Comparison of ENCODE assay signal across 8 cellular contexts in the genomic region with DNA sequence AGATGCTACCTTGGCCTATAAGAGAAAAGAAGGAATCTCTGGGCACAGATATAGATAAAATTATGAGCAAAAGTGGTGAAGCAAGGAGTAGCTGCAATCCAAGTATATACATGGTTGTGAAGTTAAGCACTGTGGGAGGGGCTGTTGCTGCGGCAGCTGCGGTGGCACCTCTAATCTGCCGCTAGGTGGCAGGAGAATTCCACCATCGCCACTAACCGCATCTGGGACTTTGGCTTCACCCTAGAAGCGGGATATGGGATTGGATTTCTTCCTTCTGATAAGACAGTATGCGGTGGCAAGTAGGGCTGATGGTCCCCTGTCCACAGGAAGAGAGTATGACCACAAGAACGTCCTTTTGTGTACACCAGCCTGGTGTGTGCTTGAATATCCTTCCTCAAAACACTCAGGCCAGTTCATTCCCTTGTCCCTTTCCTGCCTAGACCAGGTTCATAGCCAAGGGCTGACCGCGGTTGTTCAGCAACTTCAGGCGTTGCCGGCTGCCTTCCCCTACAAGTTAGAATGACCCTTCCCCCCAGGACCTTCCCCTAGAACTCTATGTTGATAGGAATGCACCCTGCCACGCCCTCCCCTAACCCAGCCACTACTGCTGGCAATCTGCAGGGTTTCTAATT. TPM values are rescaled to one million over a fixed set of nuclear protein-coding genes. Genes with fewer than 3 reads are reported as not detected.
A peak's percentile ranks its signal among the peaks of the same experiment; 100 is the strongest.
DNase-seq lines count a peak whose midpoint lies in the region; ATAC-seq, FAIRE-seq and TF ChIP-seq lines count a peak whose summit lies in the region.

No MANE protein-coding gene starts in this region.

- FAIRE-seq in kidney (lab: Jason Lieb, UNC): no peak

- intact Hi-C loops in kidney (cut with DNase I): no loop called here

- no peaks in the 10 kb centered on the region for H3K36me3 ChIP-seq in MG63
- H3K36me3 ChIP-seq in kidney (ENCODE audit: control insufficient read depth in 1 of 2, insufficient read depth in 2 of 2, low read length in 2 of 2): no peaks in the 10 kb centered on the region

- peak; percentile 56 for DNase-seq in A172 (ENCODE audit: low spot score)
- DNase-seq in GM12864 (ENCODE audit: low read depth): no peak
- peak; percentile 50 for DNase-seq in MG63
- peak; percentile 59 for DNase-seq in SK-N-DZ (ENCODE audit: low spot score)
- DNase-seq in caudate nucleus (lab: John Stamatoyannopoulos, UW): peak in 39 of 61 donors; percentile 14 to 73 (median 26)
- peak; percentile 71 for DNase-seq in kidney
- DNase-seq in stimulated activated CD4-positive, alpha-beta T cell treated with anti-CD3 and anti-CD28 coated beads, Interleukin-4, amount 100 ng/mL, for 1 hour: peak; percentile 35

- no peaks in the 10 kb centered on the region for H3K4me1 ChIP-seq in kidney (ENCODE audit: control insufficient read depth in 1 of 2, insufficient read depth in 1 of 2, low read depth in 1 of 2, low read length in 2 of 2)

- H3K4me3 ChIP-seq in GM12864 (ENCODE audit: low read depth, low read length): no peak overlapping the region
- no peak overlapping the region for H3K4me3 ChIP-seq in MG63
- no peak overlapping the region for H3K4me3 ChIP-seq in kidney (ENCODE audit: low read length in 2 of 2)

- H3K27ac ChIP-seq in caudate nucleus (ENCODE audit: low read depth, low read length): no peak overlapping the region
- no peak overlapping the region for H3K27ac ChIP-seq in kidney (ENCODE audit: low read depth in 2 of 2, low read length in 2 of 2)

- no peak for ATAC-seq in HG03139 (IDR thresholded peaks at IDR 0.05; ENCODE audit: unreplicated experiment)

- TF ChIP-seq CTCF in GM12864 (IDR thresholded peaks at IDR 0.05; ENCODE audit: low read depth, low read length, missing control alignments): peak; percentile 78
- peak; percentile 74 for TF ChIP-seq CTCF in kidney (IDR thresholded peaks at IDR 0.05; ENCODE audit: borderline replicate concordance, extremely low read depth, insufficient read depth)

- no peaks in the 10 kb centered on the region for H3K9me3 ChIP-seq in MG63
- no peaks in the 10 kb centered on the region for H3K9me3 ChIP-seq in kidney (ENCODE audit: control insufficient read depth in 1 of 2, low read length in 2 of 2)

- no peaks in the 10 kb centered on the region for H3K27me3 ChIP-seq in MG63

- H3K9ac ChIP-seq in kidney (ENCODE audit: low read length in 2 of 2): no peak overlapping the region

RNA-seq across cellular contexts. Expression of gene MAGEL2, which starts 5.1 kb away (rescaled TPM):
- total RNA-seq in A172 (2014; rRNA removed; shearing (Covaris generic)): not detected in 2 replicates
- total RNA-seq in MG63 (2014; rRNA removed; shearing (Covaris generic); ENCODE audit: low replicate concordance): not detected in 2 replicates
- polyA plus RNA-seq in SK-N-DZ (2014; cell fraction: cytosol; rRNA removed): 0.34 and 0.38 TPM in 2 replicates
- polyA plus RNA-seq in SK-N-DZ (2014; cell fraction: nucleus; rRNA removed): 0.06 and 0.35 TPM in 2 replicates
- 0.06 TPM for total RNA-seq in kidney
- not detected for polyA plus RNA-seq in kidney (ENCODE audit: insufficient read depth, low read depth, low replicate concordance)

RNA-seq across cellular contexts. Expression of gene NDN, which starts 44.6 kb away (rescaled TPM):
- not detected in 2 replicates for total RNA-seq in A172 (2014; rRNA removed; shearing (Covaris generic))
- 42.0 and 43.3 TPM in 2 replicates for total RNA-seq in MG63 (2014; rRNA removed; shearing (Covaris generic); ENCODE audit: low replicate concordance)
- polyA plus RNA-seq in SK-N-DZ (2014; cell fraction: cytosol; rRNA removed): 11.2 and 12.3 TPM in 2 replicates
- 4.8 and 8.8 TPM in 2 replicates for polyA plus RNA-seq in SK-N-DZ (2014; cell fraction: nucleus; rRNA removed)
- total RNA-seq in kidney: 19.9 TPM
- polyA plus RNA-seq in kidney (ENCODE audit: insufficient read depth, low read depth, low replicate concordance): 29.5 TPM

Comparison
In these comparisons a context has a peak if more than half of its experiments do, and no peak if none do; other contexts are left out.
1. RNA of gene NDN, which starts 44.6 kb away (total RNA-seq): 42.0 to 43.3 TPM in MG63 and 19.9 TPM in kidney (single experiment); not detected in A172; every median in the first group is over 10 times any median in the second.